ENCODE assay signal across 1 cellular context in the genomic region with DNA sequence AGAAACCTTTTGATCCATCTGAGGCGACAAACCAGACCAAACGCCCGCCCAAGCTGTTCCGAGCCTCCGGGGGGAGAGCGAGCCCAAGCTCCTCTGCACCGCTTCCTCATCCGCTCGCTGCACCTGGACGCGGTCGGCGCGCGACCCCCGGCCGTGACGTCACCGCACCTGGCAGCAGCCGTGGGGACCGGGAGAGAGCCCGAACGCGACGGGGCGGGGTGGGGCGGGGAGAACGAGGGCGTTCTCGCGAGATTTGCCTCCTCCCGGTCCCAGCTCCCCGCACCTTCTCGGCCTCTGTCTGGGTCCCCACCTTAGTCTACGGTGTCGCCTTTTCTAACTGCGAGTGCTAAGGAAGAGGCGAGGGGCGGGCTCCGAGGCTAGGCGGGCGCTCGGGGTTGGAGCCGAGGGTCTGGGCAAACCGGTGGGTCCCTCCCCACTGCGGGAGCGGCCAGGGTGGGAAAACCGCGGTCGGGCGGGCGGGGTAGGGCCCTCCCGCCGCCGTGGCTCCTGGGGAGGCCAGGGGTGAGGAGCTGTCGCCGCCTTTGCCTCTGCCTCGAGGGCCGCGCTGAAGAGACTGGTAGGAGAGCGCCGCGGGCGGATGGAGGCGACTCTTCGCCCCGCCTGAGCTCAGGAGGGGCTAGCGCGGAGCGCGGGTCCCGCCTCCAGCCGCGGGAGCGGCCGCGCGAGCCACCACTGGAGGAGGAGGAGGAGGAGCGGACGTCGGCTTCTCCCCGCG.
TF ChIP-seq lines count a peak whose summit lies in the region.

A gene with protein sequence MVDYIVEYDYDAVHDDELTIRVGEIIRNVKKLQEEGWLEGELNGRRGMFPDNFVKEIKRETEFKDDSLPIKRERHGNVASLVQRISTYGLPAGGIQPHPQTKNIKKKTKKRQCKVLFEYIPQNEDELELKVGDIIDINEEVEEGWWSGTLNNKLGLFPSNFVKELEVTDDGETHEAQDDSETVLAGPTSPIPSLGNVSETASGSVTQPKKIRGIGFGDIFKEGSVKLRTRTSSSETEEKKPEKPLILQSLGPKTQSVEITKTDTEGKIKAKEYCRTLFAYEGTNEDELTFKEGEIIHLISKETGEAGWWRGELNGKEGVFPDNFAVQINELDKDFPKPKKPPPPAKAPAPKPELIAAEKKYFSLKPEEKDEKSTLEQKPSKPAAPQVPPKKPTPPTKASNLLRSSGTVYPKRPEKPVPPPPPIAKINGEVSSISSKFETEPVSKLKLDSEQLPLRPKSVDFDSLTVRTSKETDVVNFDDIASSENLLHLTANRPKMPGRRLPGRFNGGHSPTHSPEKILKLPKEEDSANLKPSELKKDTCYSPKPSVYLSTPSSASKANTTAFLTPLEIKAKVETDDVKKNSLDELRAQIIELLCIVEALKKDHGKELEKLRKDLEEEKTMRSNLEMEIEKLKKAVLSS (plus strand): TSS at position 293 of the 736 bp plus-strand sequence. CDS start 456 bp downstream, outside the sequence.

TF ChIP-seq in HepG2, 621 proteins besides CTCF, POLR2A, EP300 and RAD21 (continued from another document and continues in another):
- TF ChIP-seq, protein P1, sequence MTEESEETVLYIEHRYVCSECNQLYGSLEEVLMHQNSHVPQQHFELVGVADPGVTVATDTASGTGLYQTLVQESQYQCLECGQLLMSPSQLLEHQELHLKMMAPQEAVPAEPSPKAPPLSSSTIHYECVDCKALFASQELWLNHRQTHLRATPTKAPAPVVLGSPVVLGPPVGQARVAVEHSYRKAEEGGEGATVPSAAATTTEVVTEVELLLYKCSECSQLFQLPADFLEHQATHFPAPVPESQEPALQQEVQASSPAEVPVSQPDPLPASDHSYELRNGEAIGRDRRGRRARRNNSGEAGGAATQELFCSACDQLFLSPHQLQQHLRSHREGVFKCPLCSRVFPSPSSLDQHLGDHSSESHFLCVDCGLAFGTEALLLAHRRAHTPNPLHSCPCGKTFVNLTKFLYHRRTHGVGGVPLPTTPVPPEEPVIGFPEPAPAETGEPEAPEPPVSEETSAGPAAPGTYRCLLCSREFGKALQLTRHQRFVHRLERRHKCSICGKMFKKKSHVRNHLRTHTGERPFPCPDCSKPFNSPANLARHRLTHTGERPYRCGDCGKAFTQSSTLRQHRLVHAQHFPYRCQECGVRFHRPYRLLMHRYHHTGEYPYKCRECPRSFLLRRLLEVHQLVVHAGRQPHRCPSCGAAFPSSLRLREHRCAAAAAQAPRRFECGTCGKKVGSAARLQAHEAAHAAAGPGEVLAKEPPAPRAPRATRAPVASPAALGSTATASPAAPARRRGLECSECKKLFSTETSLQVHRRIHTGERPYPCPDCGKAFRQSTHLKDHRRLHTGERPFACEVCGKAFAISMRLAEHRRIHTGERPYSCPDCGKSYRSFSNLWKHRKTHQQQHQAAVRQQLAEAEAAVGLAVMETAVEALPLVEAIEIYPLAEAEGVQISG (CRISPR knock-in tag; IDR thresholded peaks at IDR 0.05): peak; percentile 56
- TF ChIP-seq, protein P2, sequence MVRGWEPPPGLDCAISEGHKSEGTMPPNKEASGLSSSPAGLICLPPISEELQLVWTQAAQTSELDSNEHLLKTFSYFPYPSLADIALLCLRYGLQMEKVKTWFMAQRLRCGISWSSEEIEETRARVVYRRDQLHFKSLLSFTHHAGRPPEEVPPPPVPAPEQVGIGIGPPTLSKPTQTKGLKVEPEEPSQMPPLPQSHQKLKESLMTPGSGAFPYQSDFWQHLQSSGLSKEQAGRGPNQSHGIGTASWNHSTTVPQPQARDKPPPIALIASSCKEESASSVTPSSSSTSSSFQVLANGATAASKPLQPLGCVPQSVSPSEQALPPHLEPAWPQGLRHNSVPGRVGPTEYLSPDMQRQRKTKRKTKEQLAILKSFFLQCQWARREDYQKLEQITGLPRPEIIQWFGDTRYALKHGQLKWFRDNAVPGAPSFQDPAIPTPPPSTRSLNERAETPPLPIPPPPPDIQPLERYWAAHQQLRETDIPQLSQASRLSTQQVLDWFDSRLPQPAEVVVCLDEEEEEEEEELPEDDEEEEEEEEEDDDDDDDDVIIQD (CRISPR knock-in tag; IDR thresholded peaks at IDR 0.05; ENCODE audit: low read depth): peak; percentile 84
- TF ChIP-seq, protein P3, sequence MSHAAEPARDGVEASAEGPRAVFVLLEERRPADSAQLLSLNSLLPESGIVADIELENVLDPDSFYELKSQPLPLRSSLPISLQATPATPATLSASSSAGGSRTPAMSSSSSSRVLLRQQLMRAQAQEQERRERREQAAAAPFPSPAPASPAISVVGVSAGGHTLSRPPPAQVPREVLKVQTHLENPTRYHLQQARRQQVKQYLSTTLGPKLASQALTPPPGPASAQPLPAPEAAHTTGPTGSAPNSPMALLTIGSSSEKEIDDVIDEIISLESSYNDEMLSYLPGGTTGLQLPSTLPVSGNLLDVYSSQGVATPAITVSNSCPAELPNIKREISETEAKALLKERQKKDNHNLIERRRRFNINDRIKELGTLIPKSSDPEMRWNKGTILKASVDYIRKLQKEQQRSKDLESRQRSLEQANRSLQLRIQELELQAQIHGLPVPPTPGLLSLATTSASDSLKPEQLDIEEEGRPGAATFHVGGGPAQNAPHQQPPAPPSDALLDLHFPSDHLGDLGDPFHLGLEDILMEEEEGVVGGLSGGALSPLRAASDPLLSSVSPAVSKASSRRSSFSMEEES (CRISPR knock-in tag; IDR thresholded peaks at IDR 0.05): no peak; the same call in none of the 2 replicates
- TF ChIP-seq RCOR2 (CRISPR knock-in tag; IDR thresholded peaks at IDR 0.05) (no peak), ZNF577 (CRISPR knock-in tag; IDR thresholded peaks at IDR 0.05; ENCODE audit: borderline replicate concordance, low read depth) (no peak), ZNF598 (CRISPR knock-in tag; IDR thresholded peaks at IDR 0.05; ENCODE audit: borderline replicate concordance) (peak; percentile 70; the same call in 1 of the 2 replicates), ZNF33A (CRISPR knock-in tag; IDR thresholded peaks at IDR 0.05; ENCODE audit: borderline replicate concordance) (0 out of 2 replicates have a peak, but pooled peaks have one; percentile 31), KDM5B (CRISPR knock-in tag; IDR thresholded peaks at IDR 0.05; ENCODE audit: borderline replicate concordance) (peak; percentile 93), ZNF768 (CRISPR knock-in tag; IDR thresholded peaks at IDR 0.05) (peak; percentile 61), FOSL1 (CRISPR knock-in tag; IDR thresholded peaks at IDR 0.05; ENCODE audit: borderline replicate concordance) (no peak), ARID2 (CRISPR knock-in tag; IDR thresholded peaks at IDR 0.05; ENCODE audit: borderline replicate concordance) (peak; percentile 84), KLF16 (CRISPR knock-in tag; IDR thresholded peaks at IDR 0.05) (peak in 1 of 2 experiments; percentile 89; a peak in 2 of 4 replicates), TRIM24 (CRISPR knock-in tag; IDR thresholded peaks at IDR 0.05) (no peak), ZNF382 (CRISPR knock-in tag; IDR thresholded peaks at IDR 0.05; ENCODE audit: borderline replicate concordance) (no peak), RARA (CRISPR knock-in tag; IDR thresholded peaks at IDR 0.05) (no peak; the same call in 1 of the 2 replicates), ZNF772 (CRISPR knock-in tag; IDR thresholded peaks at IDR 0.05) (no peak; the same call in 1 of the 2 replicates), ZNF256 (CRISPR knock-in tag; conservative IDR thresholded peaks at IDR 0.05) (no peak), SYNCRIP (IDR thresholded peaks at IDR 0.05; ENCODE audit: insufficient read depth, low read depth, low read length) (no peak), ZNF501 (CRISPR knock-in tag; IDR thresholded peaks at IDR 0.05) (peak; percentile 97), HDAC6 (IDR thresholded peaks at IDR 0.05; ENCODE audit: low read depth, low read length) (no peak), ZNF264 (CRISPR knock-in tag; IDR thresholded peaks at IDR 0.05) (peak; percentile 48; the same call in 1 of the 2 replicates), ZNF230 (CRISPR knock-in tag; IDR thresholded peaks at IDR 0.05) (peak; percentile 69; the same call in 1 of the 2 replicates), ZKSCAN8 (CRISPR knock-in tag; IDR thresholded peaks at IDR 0.05; ENCODE audit: borderline replicate concordance) (peak; percentile 52; the same call in 1 of the 2 replicates), ZNF713 (CRISPR knock-in tag; IDR thresholded peaks at IDR 0.05) (no peak), PPARG (CRISPR knock-in tag; conservative IDR thresholded peaks at IDR 0.05) (no peak), XRCC5 (optimal IDR thresholded peaks at IDR 0.05; ENCODE audit: low read length) (peak; percentile 42), AKAP8 (CRISPR knock-in tag; IDR thresholded peaks at IDR 0.05) (no peak), ZBTB38 (CRISPR knock-in tag; IDR thresholded peaks at IDR 0.05) (peak; percentile 15; the same call in 1 of the 2 replicates), ZNF816 (CRISPR knock-in tag; IDR thresholded peaks at IDR 0.05; ENCODE audit: borderline replicate concordance) (peak; percentile 74; the same call in 1 of the 2 replicates)
- TF ChIP-seq, protein P4, sequence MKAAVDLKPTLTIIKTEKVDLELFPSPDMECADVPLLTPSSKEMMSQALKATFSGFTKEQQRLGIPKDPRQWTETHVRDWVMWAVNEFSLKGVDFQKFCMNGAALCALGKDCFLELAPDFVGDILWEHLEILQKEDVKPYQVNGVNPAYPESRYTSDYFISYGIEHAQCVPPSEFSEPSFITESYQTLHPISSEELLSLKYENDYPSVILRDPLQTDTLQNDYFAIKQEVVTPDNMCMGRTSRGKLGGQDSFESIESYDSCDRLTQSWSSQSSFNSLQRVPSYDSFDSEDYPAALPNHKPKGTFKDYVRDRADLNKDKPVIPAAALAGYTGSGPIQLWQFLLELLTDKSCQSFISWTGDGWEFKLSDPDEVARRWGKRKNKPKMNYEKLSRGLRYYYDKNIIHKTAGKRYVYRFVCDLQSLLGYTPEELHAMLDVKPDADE (CRISPR knock-in tag; IDR thresholded peaks at IDR 0.05): no peak
- TF ChIP-seq, protein P5, sequence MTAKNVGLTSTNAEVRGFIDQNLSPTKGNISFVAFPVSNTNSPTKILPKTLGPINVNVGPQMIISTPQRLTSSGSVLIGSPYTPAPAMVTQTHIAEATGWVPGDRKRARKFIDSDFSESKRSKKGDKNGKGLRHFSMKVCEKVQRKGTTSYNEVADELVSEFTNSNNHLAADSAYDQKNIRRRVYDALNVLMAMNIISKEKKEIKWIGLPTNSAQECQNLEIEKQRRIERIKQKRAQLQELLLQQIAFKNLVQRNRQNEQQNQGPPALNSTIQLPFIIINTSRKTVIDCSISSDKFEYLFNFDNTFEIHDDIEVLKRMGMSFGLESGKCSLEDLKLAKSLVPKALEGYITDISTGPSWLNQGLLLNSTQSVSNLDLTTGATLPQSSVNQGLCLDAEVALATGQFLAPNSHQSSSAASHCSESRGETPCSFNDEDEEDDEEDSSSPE (CRISPR knock-in tag; IDR thresholded peaks at IDR 0.05): peak; percentile 67
- TF ChIP-seq, protein P6, sequence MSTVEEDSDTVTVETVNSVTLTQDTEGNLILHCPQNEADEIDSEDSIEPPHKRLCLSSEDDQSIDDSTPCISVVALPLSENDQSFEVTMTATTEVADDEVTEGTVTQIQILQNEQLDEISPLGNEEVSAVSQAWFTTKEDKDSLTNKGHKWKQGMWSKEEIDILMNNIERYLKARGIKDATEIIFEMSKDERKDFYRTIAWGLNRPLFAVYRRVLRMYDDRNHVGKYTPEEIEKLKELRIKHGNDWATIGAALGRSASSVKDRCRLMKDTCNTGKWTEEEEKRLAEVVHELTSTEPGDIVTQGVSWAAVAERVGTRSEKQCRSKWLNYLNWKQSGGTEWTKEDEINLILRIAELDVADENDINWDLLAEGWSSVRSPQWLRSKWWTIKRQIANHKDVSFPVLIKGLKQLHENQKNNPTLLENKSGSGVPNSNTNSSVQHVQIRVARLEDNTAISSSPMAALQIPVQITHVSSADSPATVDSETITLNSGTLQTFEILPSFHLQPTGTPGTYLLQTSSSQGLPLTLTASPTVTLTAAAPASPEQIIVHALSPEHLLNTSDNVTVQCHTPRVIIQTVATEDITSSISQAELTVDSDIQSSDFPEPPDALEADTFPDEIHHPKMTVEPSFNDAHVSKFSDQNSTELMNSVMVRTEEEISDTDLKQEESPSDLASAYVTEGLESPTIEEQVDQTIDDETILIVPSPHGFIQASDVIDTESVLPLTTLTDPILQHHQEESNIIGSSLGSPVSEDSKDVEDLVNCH (CRISPR knock-in tag; IDR thresholded peaks at IDR 0.05): no peak
- TF ChIP-seq, protein P7, sequence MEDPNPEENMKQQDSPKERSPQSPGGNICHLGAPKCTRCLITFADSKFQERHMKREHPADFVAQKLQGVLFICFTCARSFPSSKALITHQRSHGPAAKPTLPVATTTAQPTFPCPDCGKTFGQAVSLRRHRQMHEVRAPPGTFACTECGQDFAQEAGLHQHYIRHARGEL (CRISPR knock-in tag; IDR thresholded peaks at IDR 0.05): peak; percentile 54; the same call in 1 of the 2 replicates
- TF ChIP-seq, protein P8, sequence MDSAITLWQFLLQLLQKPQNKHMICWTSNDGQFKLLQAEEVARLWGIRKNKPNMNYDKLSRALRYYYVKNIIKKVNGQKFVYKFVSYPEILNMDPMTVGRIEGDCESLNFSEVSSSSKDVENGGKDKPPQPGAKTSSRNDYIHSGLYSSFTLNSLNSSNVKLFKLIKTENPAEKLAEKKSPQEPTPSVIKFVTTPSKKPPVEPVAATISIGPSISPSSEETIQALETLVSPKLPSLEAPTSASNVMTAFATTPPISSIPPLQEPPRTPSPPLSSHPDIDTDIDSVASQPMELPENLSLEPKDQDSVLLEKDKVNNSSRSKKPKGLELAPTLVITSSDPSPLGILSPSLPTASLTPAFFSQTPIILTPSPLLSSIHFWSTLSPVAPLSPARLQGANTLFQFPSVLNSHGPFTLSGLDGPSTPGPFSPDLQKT (CRISPR knock-in tag; IDR thresholded peaks at IDR 0.05; ENCODE audit: borderline replicate concordance): no peak
- TF ChIP-seq, protein P9, sequence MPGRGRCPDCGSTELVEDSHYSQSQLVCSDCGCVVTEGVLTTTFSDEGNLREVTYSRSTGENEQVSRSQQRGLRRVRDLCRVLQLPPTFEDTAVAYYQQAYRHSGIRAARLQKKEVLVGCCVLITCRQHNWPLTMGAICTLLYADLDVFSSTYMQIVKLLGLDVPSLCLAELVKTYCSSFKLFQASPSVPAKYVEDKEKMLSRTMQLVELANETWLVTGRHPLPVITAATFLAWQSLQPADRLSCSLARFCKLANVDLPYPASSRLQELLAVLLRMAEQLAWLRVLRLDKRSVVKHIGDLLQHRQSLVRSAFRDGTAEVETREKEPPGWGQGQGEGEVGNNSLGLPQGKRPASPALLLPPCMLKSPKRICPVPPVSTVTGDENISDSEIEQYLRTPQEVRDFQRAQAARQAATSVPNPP (CRISPR knock-in tag; IDR thresholded peaks at IDR 0.05): peak; percentile 94
- TF ChIP-seq, protein P10, sequence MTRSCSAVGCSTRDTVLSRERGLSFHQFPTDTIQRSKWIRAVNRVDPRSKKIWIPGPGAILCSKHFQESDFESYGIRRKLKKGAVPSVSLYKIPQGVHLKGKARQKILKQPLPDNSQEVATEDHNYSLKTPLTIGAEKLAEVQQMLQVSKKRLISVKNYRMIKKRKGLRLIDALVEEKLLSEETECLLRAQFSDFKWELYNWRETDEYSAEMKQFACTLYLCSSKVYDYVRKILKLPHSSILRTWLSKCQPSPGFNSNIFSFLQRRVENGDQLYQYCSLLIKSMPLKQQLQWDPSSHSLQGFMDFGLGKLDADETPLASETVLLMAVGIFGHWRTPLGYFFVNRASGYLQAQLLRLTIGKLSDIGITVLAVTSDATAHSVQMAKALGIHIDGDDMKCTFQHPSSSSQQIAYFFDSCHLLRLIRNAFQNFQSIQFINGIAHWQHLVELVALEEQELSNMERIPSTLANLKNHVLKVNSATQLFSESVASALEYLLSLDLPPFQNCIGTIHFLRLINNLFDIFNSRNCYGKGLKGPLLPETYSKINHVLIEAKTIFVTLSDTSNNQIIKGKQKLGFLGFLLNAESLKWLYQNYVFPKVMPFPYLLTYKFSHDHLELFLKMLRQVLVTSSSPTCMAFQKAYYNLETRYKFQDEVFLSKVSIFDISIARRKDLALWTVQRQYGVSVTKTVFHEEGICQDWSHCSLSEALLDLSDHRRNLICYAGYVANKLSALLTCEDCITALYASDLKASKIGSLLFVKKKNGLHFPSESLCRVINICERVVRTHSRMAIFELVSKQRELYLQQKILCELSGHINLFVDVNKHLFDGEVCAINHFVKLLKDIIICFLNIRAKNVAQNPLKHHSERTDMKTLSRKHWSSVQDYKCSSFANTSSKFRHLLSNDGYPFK (CRISPR knock-in tag; IDR thresholded peaks at IDR 0.05; ENCODE audit: borderline replicate concordance): peak; percentile 72; the same call in 1 of the 2 replicates
